Comparison of ENCODE assay signal across 8 cellular contexts in the genomic region with DNA sequence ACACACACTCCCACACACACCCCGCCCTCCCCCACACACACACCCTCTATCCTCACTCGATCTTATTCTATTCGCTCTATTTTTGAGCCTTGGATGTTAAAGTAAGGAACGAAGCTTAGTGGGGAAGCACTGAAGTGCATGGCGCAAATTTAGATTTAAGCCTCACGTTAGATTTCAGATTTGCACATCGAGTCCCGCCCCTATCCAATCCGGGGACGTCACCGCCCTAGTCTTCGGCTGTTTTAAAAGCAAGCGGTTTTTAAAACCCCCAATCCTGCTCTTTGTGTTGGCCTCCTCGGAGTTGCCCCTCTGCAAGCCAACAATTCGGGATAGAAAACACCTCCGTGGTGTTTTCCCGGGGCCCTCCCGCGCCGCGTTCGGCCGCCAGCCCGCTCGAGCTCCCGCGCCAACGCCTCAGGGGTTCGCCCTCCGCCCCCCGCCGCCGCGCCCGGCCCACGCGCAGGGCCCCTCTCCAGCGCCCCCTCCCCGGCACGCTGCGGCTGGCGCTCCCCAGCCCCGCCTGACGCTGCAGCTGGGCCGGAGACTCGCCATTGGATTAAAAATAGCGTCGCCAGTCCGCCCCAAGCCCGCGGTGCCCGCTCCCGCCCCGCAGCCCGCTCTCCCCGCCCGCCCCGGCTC. TPM values are rescaled to one million over a fixed set of nuclear protein-coding genes. Genes with fewer than 3 reads are reported as not detected.
DNase-seq lines count a peak whose midpoint lies in the region; ATAC-seq and TF ChIP-seq lines count a peak whose summit lies in the region.

A gene with protein sequence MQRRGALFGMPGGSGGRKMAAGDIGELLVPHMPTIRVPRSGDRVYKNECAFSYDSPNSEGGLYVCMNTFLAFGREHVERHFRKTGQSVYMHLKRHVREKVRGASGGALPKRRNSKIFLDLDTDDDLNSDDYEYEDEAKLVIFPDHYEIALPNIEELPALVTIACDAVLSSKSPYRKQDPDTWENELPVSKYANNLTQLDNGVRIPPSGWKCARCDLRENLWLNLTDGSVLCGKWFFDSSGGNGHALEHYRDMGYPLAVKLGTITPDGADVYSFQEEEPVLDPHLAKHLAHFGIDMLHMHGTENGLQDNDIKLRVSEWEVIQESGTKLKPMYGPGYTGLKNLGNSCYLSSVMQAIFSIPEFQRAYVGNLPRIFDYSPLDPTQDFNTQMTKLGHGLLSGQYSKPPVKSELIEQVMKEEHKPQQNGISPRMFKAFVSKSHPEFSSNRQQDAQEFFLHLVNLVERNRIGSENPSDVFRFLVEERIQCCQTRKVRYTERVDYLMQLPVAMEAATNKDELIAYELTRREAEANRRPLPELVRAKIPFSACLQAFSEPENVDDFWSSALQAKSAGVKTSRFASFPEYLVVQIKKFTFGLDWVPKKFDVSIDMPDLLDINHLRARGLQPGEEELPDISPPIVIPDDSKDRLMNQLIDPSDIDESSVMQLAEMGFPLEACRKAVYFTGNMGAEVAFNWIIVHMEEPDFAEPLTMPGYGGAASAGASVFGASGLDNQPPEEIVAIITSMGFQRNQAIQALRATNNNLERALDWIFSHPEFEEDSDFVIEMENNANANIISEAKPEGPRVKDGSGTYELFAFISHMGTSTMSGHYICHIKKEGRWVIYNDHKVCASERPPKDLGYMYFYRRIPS (plus strand): TSS at position 574 of the 639 bp plus-strand sequence. CDS start 186 bp downstream, outside the sequence.

- H4K8ac ChIP-seq in H9 (replicated peaks; ENCODE audit: insufficient read length, low read depth, low read length): no peak within 1 kb of the TSS

- H3K79me1 ChIP-seq in H9 (ENCODE audit: insufficient read depth, low read depth, low read length, poor library complexity, severe bottlenecking): no peaks in the 10 kb centered on the region

- peak within 1 kb of the TSS; percentile 80 to 94 (median 92) for H3K27ac Mint-ChIP-seq in H9
- peak within 1 kb of the TSS; percentile 94 for H3K27ac Mint-ChIP-seq in type B pancreatic cell

- H3K27me3 Mint-ChIP-seq in H9 (ENCODE audit: low read depth) (no peaks in the 10 kb centered on the region), type B pancreatic cell (no peaks in the 10 kb centered on the region)

- H3K4me1 ChIP-seq in H9 (ENCODE audit: insufficient read depth, low read length): no peaks in the 10 kb centered on the region
- peaks cover 31% of the 10 kb centered on the region for H3K4me1 ChIP-seq in Loucy (ENCODE audit: insufficient read depth, low read length, poor library complexity, severe bottlenecking)
- H3K4me1 ChIP-seq in parathyroid adenoma: no peaks in the 10 kb centered on the region

- H3K23ac ChIP-seq in H9 (ENCODE audit: insufficient read length, low read depth, low read length): no peak within 1 kb of the TSS

- H2BK12ac ChIP-seq in H9 (ENCODE audit: insufficient read length, low read depth, low read length): peak within 1 kb of the TSS; percentile 86

- H3K4me3 ChIP-seq in Loucy (ENCODE audit: low read length, poor library complexity, severe bottlenecking) (peak within 1 kb of the TSS; percentile 90), parathyroid adenoma (ENCODE audit: low read depth, low read length) (peak within 1 kb of the TSS; percentile 67)

- H3K4me1 Mint-ChIP-seq in H9: peaks cover 24 to 26% of the 10 kb centered on the region in 2 experiments
- H3K4me1 Mint-ChIP-seq in type B pancreatic cell (ENCODE audit: unreplicated experiment): peaks cover 26% of the 10 kb centered on the region

- DNase-seq in GM10248 (ENCODE audit: extremely low spot score) (peak; percentile 75), H9 (peak; percentile 76), SK-N-DZ (ENCODE audit: low spot score) (peak; percentile 73), Right ventricle myocardium superior (peak; percentile 83), type B pancreatic cell (ENCODE audit: extremely low spot score, unreplicated experiment) (peak; percentile 86)
- peak; percentile 14 for DNase-seq in activated naive CD8-positive, alpha-beta T cell treated with anti-CD3 and anti-CD28 coated beads, Interleukin-2, amount 50 U/mL, for 16 hours (ENCODE audit: low read depth, low spot score)

- H4K5ac ChIP-seq in H9 (ENCODE audit: insufficient read length, low read depth, low read length): peak within 1 kb of the TSS; percentile 76

- H3K4ac ChIP-seq in H9 (ENCODE audit: low read depth, low read length): no peak within 1 kb of the TSS; the same call in 1 of the 2 replicates

- H3K4me2 ChIP-seq in H9 (ENCODE audit: insufficient read depth, insufficient read length, low read length) (peak within 1 kb of the TSS; percentile 71), Loucy (ENCODE audit: low read depth, low read length, poor library complexity, severe bottlenecking) (peak within 1 kb of the TSS; percentile 72), parathyroid adenoma (ENCODE audit: low read length) (peak within 1 kb of the TSS; percentile 85)

- WGBS in H9 (ENCODE audit: extremely low coverage, insufficient read length, low lambda C conversion rate): no CpG with 5 or more reads among the region's 58 CpGs

- H3K27me3 ChIP-seq in H9 (ENCODE audit: insufficient read depth, low read length) (no peaks in the 10 kb centered on the region), Loucy (ENCODE audit: insufficient read depth, low read length, poor library complexity, severe bottlenecking) (no peaks in the 10 kb centered on the region), parathyroid adenoma (ENCODE audit: control insufficient read depth, insufficient read depth, low read length) (no peaks in the 10 kb centered on the region)

- peaks cover 5% of the 10 kb centered on the region; the same call in 1 of the 2 replicates for H3F3A ChIP-seq in Loucy (ENCODE audit: low read depth)

- ATAC-seq in Right ventricle myocardium superior (ENCODE audit: poor library complexity): peak; percentile 66

- TF ChIP-seq CTCF in GM10248 (IDR thresholded peaks at IDR 0.05; ENCODE audit: control extremely low read depth, extremely low read depth, low read depth, missing control alignments) (no peak), H9 (conservative IDR thresholded peaks at IDR 0.05) (no peak), Loucy (conservative IDR thresholded peaks at IDR 0.05; ENCODE audit: low read length) (0 out of 2 replicates have a peak, but pooled peaks have one; percentile 8), parathyroid adenoma (IDR thresholded peaks at IDR 0.05) (no peak), type B pancreatic cell (conservative IDR thresholded peaks at IDR 0.05) (no peak)

- no peak within 1 kb of the TSS for H2BK120ac ChIP-seq in H9 (ENCODE audit: low read depth, low read length, poor library complexity, severe bottlenecking)

- H3K9me3 Mint-ChIP-seq in H9 (no peaks in the 10 kb centered on the region), type B pancreatic cell (peaks cover 5% of the 10 kb centered on the region)

- H3K23me2 ChIP-seq in H9 (ENCODE audit: insufficient read length, low read depth, low read length, poor library complexity, severe bottlenecking): peaks cover 16% of the 10 kb centered on the region

- no peak within 1 kb of the TSS for H2AK5ac ChIP-seq in H9 (ENCODE audit: insufficient read length, low read length)

- H3K27ac ChIP-seq in H9 (ENCODE audit: insufficient read length, low read depth, low read length) (peak within 1 kb of the TSS; percentile 14), parathyroid adenoma (peak within 1 kb of the TSS; percentile 90)

- peak within 1 kb of the TSS; percentile 81 for H2BK5ac ChIP-seq in H9 (ENCODE audit: insufficient read length, low read length)

- H3K79me2 ChIP-seq in H9 (ENCODE audit: insufficient read depth, low read length) (peaks cover 16% of the 10 kb centered on the region; the same call in 1 of the 2 replicates), Loucy (ENCODE audit: insufficient read depth, low read length) (peaks cover 44% of the 10 kb centered on the region), parathyroid adenoma (peaks cover 17% of the 10 kb centered on the region)

- peak within 1 kb of the TSS; percentile 100 for H3K14ac ChIP-seq in H9 (ENCODE audit: insufficient read depth, low read length)

- intact Hi-C loops in Right ventricle myocardium superior (cut with DNase I): loop anchor here (10.0 kb wide), 1 partner anchor 62 kb away; no protein-coding TSS in a partner anchor

- H2BK20ac ChIP-seq in H9 (ENCODE audit: low read depth, low read length, poor library complexity, severe bottlenecking): no peak within 1 kb of the TSS

- H3K4me3 Mint-ChIP-seq in H9 (peak within 1 kb of the TSS; percentile 81 to 98), type B pancreatic cell (peak within 1 kb of the TSS; percentile 98)

- peak within 1 kb of the TSS; percentile 2 for H4K91ac ChIP-seq in H9 (ENCODE audit: insufficient read length, low read depth, low read length)

- H3K36me3 Mint-ChIP-seq in H9 (ENCODE audit: insufficient read depth in 1 of 3, low read depth in 3 of 3) (peaks cover 5 to 18% (median 13%) of the 10 kb centered on the region in 3 experiments; a peak in 5 of 7 replicates), type B pancreatic cell (peaks cover 15% of the 10 kb centered on the region)

- no peaks in the 10 kb centered on the region for H3K9me2 ChIP-seq in Loucy (replicated peaks; ENCODE audit: low read depth, low read length)

- POLR2A ChIA-PET in GM10248 (lab: Yijun Ruan, JAX): no interaction called here

- no peak within 1 kb of the TSS for H2BK15ac ChIP-seq in H9 (ENCODE audit: low read depth, low read length)

- H3K36me3 ChIP-seq in Loucy (ENCODE audit: insufficient read depth, low read length): no peaks in the 10 kb centered on the region
- H3K36me3 ChIP-seq in parathyroid adenoma (ENCODE audit: control insufficient read depth, insufficient read depth, low read length): no peaks in the 10 kb centered on the region

- no peak within 1 kb of the TSS for H3T11ph ChIP-seq in H9 (ENCODE audit: low read length)

- peak within 1 kb of the TSS; percentile 96 for H3K9ac ChIP-seq in H9 (ENCODE audit: extremely low read depth, insufficient read length, low read length)
- peak within 1 kb of the TSS; percentile 79 for H3K9ac ChIP-seq in Loucy (ENCODE audit: low read depth, low read length, poor library complexity, severe bottlenecking)
- peak within 1 kb of the TSS; percentile 69 for H3K9ac ChIP-seq in parathyroid adenoma

- H2AFZ ChIP-seq in H9 (ENCODE audit: low read length) (peak within 1 kb of the TSS; percentile 98), Loucy (ENCODE audit: low read length) (peak within 1 kb of the TSS; percentile 95), parathyroid adenoma (peak within 1 kb of the TSS; percentile 97)

- H3K18ac ChIP-seq in H9 (ENCODE audit: insufficient read length, low read depth, low read length): peak within 1 kb of the TSS; percentile 100

- no peaks in the 10 kb centered on the region for H3K9me3 ChIP-seq in H9 (ENCODE audit: control insufficient read depth, low read depth, low read length)
- no peaks in the 10 kb centered on the region for H3K9me3 ChIP-seq in Loucy (ENCODE audit: insufficient read depth, low read depth, low read length)
- H3K9me3 ChIP-seq in parathyroid adenoma (ENCODE audit: control insufficient read depth, low read length): no peaks in the 10 kb centered on the region

- H3K56ac ChIP-seq in H9 (ENCODE audit: insufficient read length, low read depth, low read length): no peak within 1 kb of the TSS

- no peaks in the 10 kb centered on the region for H4K20me1 ChIP-seq in H9 (ENCODE audit: control insufficient read depth, insufficient read depth, insufficient read length)
- peaks cover 24% of the 10 kb centered on the region for H4K20me1 ChIP-seq in Loucy (ENCODE audit: insufficient read depth, low read length, poor library complexity, severe bottlenecking)

- CTCF ChIA-PET in GM10248 (lab: Yijun Ruan, JAX): interaction anchor here (1.4 kb wide), 1 partner anchor 9 kb away, joined by 4 read pairs; no protein-coding TSS in a partner anchor

RNA-seq across cellular contexts. Expression of the gene that starts here (rescaled TPM):
- total RNA-seq in H9 (2021): 26.0 and 26.7 TPM in 2 replicates
- 7.7 and 9.1 TPM in 2 replicates for polyA plus RNA-seq in SK-N-DZ (2014; cell fraction: cytosol; rRNA removed)
- polyA plus RNA-seq in SK-N-DZ (2014; cell fraction: nucleus; rRNA removed): 5.5 and 9.1 TPM in 2 replicates
- total RNA-seq in Right ventricle myocardium superior: 128 TPM
- 5.4 and 18.3 TPM in 2 replicates for total RNA-seq in type B pancreatic cell (ENCODE audit: low replicate concordance)

Comparison
In these comparisons a context has a peak if more than half of its experiments do, and no peak if none do; other contexts are left out.
1. Peak in every context shown above with its lines: DNase-seq, ATAC-seq, H3K4me3 ChIP-seq and H3K27ac ChIP-seq.
2. DNase-seq: peak in every context shown above with its lines; median percentile 86 in type B pancreatic cell; 83 in Right ventricle myocardium superior; 76 in H9; 75 in GM10248; 73 in SK-N-DZ; 14 in activated naive CD8-positive, alpha-beta T cell treated with anti-CD3 and anti-CD28 coated beads, Interleukin-2, amount 50 U/mL, for 16 hours.